In the genomic region with DNA sequence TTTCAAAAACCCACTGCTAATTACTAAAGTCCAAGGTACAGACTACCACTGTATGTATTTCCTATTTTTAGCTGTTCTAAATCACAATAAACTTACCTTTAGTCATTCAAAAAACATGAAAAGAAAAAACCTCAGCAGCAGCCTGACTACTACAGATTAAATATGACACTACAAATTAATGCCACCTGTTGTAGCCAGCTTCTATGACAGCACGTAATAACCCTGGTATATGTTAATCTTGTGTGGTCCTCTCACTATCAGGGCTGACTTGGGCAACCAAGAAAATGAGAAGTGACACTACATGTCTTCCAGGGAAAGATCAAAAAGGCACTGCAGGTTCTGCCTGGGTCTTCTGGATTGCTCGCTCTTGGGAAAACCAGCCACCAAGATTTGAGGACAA, we compare ENCODE assay signal across 23 cellular contexts.
DNase-seq lines count a peak whose midpoint lies in the region; ATAC-seq and TF ChIP-seq lines count a peak whose summit lies in the region.
"Had no signal": no experiment of that assay in that cellular context is flagged by ENCODE, and none has a peak within 500 bp of the region (broad histone marks: within the 10 kb centered on the region; RNA-seq: fewer than 3 reads in every experiment).

No MANE protein-coding gene starts in this region.

- H3K4me1 Mint-ChIP-seq in Calu3 (ENCODE audit: low read depth, unreplicated experiment): peaks cover 38% of the 10 kb centered on the region
- peaks cover 15% of the 10 kb centered on the region for H3K4me1 Mint-ChIP-seq in HFFc6 (ENCODE audit: low read depth)
- no peaks in the 10 kb centered on the region for H3K4me1 Mint-ChIP-seq in nephron progenitor cell
- peaks cover 43% of the 10 kb centered on the region for H3K4me1 Mint-ChIP-seq in stimulated activated naive CD8-positive, alpha-beta T cell treated with anti-CD3 and anti-CD28 coated beads, Interleukin-15, amount 100 ng/mL, for 72 hours
- H3K4me1 Mint-ChIP-seq: neural crest cell had no signal

- H3K27me3 Mint-ChIP-seq in Calu3 (ENCODE audit: unreplicated experiment) (no peaks in the 10 kb centered on the region), HFFc6 (ENCODE audit: insufficient read depth) (peaks cover 9% of the 10 kb centered on the region), nephron progenitor cell (ENCODE audit: low read depth, poor library complexity) (no peaks in the 10 kb centered on the region)
- no peaks in the 10 kb centered on the region for H3K27me3 Mint-ChIP-seq in stimulated activated naive CD8-positive, alpha-beta T cell treated with anti-CD3 and anti-CD28 coated beads, Interleukin-15, amount 100 ng/mL, for 72 hours
- H3K27me3 Mint-ChIP-seq: activated CD4-positive, alpha-beta T cell treated with anti-CD3 and anti-CD28 coated beads, Interleukin-2, amount 10 ng/mL, durations not matched to agents 24 days and 14 days; brain had no signal

- H3K27me3 ChIP-seq in adipocyte (replicated peaks; ENCODE audit: control insufficient read depth, insufficient read depth, low read length): no peaks in the 10 kb centered on the region
- H3K27me3 ChIP-seq: MG63, pancreas, suprapubic skin had no signal

- no peaks in the 10 kb centered on the region for H3K4me1 ChIP-seq in adipocyte (ENCODE audit: control insufficient read depth, insufficient read depth, low read length)
- H3K4me1 ChIP-seq: pancreas, suprapubic skin had no signal

- BruUV-seq in Calu3 (replicated peaks; lab: Mats Ljungman, UMichigan): no TSS peak

- peaks cover 10% of the 10 kb centered on the region for H3K9me3 Mint-ChIP-seq in Calu3 (ENCODE audit: low read depth, unreplicated experiment)
- peaks cover 6% of the 10 kb centered on the region for H3K9me3 Mint-ChIP-seq in HFFc6
- H3K9me3 Mint-ChIP-seq in nephron progenitor cell: peaks cover 32% of the 10 kb centered on the region
- peaks cover 9 to 13% of the 10 kb centered on the region in 2 donors for H3K9me3 Mint-ChIP-seq in stimulated activated naive CD8-positive, alpha-beta T cell treated with anti-CD3 and anti-CD28 coated beads, Interleukin-15, amount 100 ng/mL, for 72 hours
- H3K9me3 Mint-ChIP-seq: activated T-cell treated with anti-CD3 and anti-CD28 coated beads, Interleukin-2, amount 50 U/mL, for 4 hours; CD14-positive monocyte had no signal

- DNase-seq in Calu3 (no peak), HFFc6 (no peak), adipocyte (ENCODE audit: low read depth) (peak; percentile 27), nephron progenitor cell (no peak), Ammon's horn (ENCODE audit: low spot score) (no peak), OCI-M1 (lab: John Stamatoyannopoulos, UW) (no peak)
- no peak for DNase-seq in stimulated activated naive CD8-positive, alpha-beta T cell treated with anti-CD3 and anti-CD28 coated beads, Interleukin-15, amount 100 ng/mL, for 72 hours
- DNase-seq: activated CD4-positive, alpha-beta T cell treated with anti-CD3 and anti-CD28 coated beads, Interleukin-2, amount 10 ng/mL, durations not matched to agents 24 days and 14 days; activated naive CD4-positive, alpha-beta T cell; activated T-cell treated with anti-CD3 and anti-CD28 coated beads, Interleukin-2, amount 50 U/mL, for 4 hours; KBM-7; kidney; MG63; NCI-H1694; pancreas; right cardiac atrium; stimulated activated CD4-positive, alpha-beta T cell treated with anti-CD3 and anti-CD28 coated beads, Interleukin-2, amount 100 ng/mL, for 48 hours; T-helper 2 cell had no signal

- peaks cover 63% of the 10 kb centered on the region for H3K36me3 ChIP-seq in adipocyte (ENCODE audit: control insufficient read depth, insufficient read depth, low read length, severe bottlenecking)

- no peak for TF ChIP-seq CTCF in Calu3 (IDR thresholded peaks at IDR 0.05; ENCODE audit: unreplicated experiment)
- TF ChIP-seq CTCF in HFFc6 (IDR thresholded peaks at IDR 0.05): no peak
- TF ChIP-seq CTCF in nephron progenitor cell (IDR thresholded peaks at IDR 0.05): no peak

- intact Hi-C loops in Calu3 (cut with micrococcal nuclease; ENCODE audit: unreplicated experiment): loop anchor here (5.0 kb wide), 1 partner anchor 85 kb away; no protein-coding TSS in a partner anchor

- peak overlapping the region; percentile 31 for H3K27ac Mint-ChIP-seq in Calu3 (ENCODE audit: unreplicated experiment)
- peak overlapping the region; percentile 26; the same call in 1 of the 2 replicates for H3K27ac Mint-ChIP-seq in HFFc6
- peak overlapping the region; percentile 36 for H3K27ac Mint-ChIP-seq in nephron progenitor cell
- H3K27ac Mint-ChIP-seq in stimulated activated naive CD8-positive, alpha-beta T cell treated with anti-CD3 and anti-CD28 coated beads, Interleukin-15, amount 100 ng/mL, for 72 hours: no peak overlapping the region
- H3K27ac Mint-ChIP-seq: activated CD4-positive, alpha-beta T cell treated with anti-CD3 and anti-CD28 coated beads, Interleukin-2, amount 10 ng/mL, durations not matched to agents 24 days and 14 days had no signal

- CTCF ChIA-PET in Calu3 (lab: Charles Lee): no interaction called here

- H3K36me3 Mint-ChIP-seq in Calu3 (ENCODE audit: insufficient read depth, unreplicated experiment) (peaks cover 28% of the 10 kb centered on the region), HFFc6 (ENCODE audit: low read depth) (peaks cover 48% of the 10 kb centered on the region), nephron progenitor cell (ENCODE audit: low read depth) (peaks cover 82% of the 10 kb centered on the region)

- peaks cover 5% of the 10 kb centered on the region for H3K9me3 ChIP-seq in adipocyte (ENCODE audit: control insufficient read depth, low read length)
- H3K9me3 ChIP-seq: MG63, pancreas, suprapubic skin had no signal

- no peak overlapping the region for H3K4me3 ChIP-seq in adipocyte (ENCODE audit: low read length)
- H3K4me3 ChIP-seq: MG63, pancreas, SK-N-MC, suprapubic skin had no signal

- H3K4me3 Mint-ChIP-seq in Calu3 (ENCODE audit: low read depth, unreplicated experiment) (no peak overlapping the region), HFFc6 (no peak overlapping the region), nephron progenitor cell (no peak overlapping the region)
- H3K4me3 Mint-ChIP-seq in stimulated activated naive CD8-positive, alpha-beta T cell treated with anti-CD3 and anti-CD28 coated beads, Interleukin-15, amount 100 ng/mL, for 72 hours: no peak overlapping the region
- H3K4me3 Mint-ChIP-seq: activated CD4-positive, alpha-beta T cell treated with anti-CD3 and anti-CD28 coated beads, Interleukin-2, amount 10 ng/mL, durations not matched to agents 24 days and 14 days; activated T-cell treated with anti-CD3 and anti-CD28 coated beads, Interleukin-2, amount 50 U/mL, for 4 hours; brain; CD14-positive monocyte; neural crest cell had no signal

- no peak for ATAC-seq in stimulated activated naive CD8-positive, alpha-beta T cell treated with anti-CD3 and anti-CD28 coated beads, Interleukin-15, amount 100 ng/mL, for 72 hours
- ATAC-seq: activated T-cell treated with anti-CD3 and anti-CD28 coated beads, Interleukin-2, amount 50 U/mL, for 4 hours; pancreas; right cardiac atrium had no signal

- H3K9ac ChIP-seq in adipocyte (ENCODE audit: low read length): no peak overlapping the region

Comparison
In these comparisons a context has a peak if more than half of its experiments do, and no peak if none do; other contexts are left out.
1. H3K27ac Mint-ChIP-seq: peak in Calu3 (single experiment), HFFc6 (single experiment) and nephron progenitor cell (single experiment); none in stimulated activated naive CD8-positive, alpha-beta T cell treated with anti-CD3 and anti-CD28 coated beads, Interleukin-15, amount 100 ng/mL, for 72 hours (0 of 2).